ENCODE assay signal across 8 cellular contexts in genomic region chr15:59138243-59138642, GRCh38. TPM values are rescaled to one million over a fixed set of nuclear protein-coding genes. Genes with fewer than 3 reads are reported as not detected.
A peak's percentile ranks its signal among the peaks of the same experiment; 100 is the strongest.
DNase-seq lines count a peak whose midpoint lies in the region; ATAC-seq, FAIRE-seq and TF ChIP-seq lines count a peak whose summit lies in the region.

No MANE protein-coding gene starts in this region.

- FAIRE-seq in D721Med (lab: Jason Lieb, UNC) (no peak), H54 (lab: Jason Lieb, UNC) (no peak), small intestine (lab: Jason Lieb, UNC) (no peak)

- no peaks in the 10 kb centered on the region for H4K20me1 ChIP-seq in OCI-LY1 (ENCODE audit: insufficient read depth, low read length)

- ATAC-seq in HG02970 (IDR thresholded peaks at IDR 0.05; ENCODE audit: low FRiP score, unreplicated experiment) = no peak

- WGBS in small intestine, 3 donors = 61 to 70% (median 66%) methylated on average over 7 of the region's 7 CpGs

- H3F3A ChIP-seq in OCI-LY1 (ENCODE audit: insufficient read depth, low read length) = no peaks in the 10 kb centered on the region

- H3K27ac ChIP-seq in OCI-LY1 (ENCODE audit: low read depth, low read length, poor library complexity, severe bottlenecking) (no peak overlapping the region), small intestine (ENCODE audit: low read depth in 1 of 2, low read length in 1 of 2) (no peak overlapping the region)

- DNase-seq in D721Med (ENCODE audit: insufficient read length, low spot score) (peak; percentile 27), H54 (ENCODE audit: insufficient read length, low spot score) (peak; percentile 32), foreskin melanocyte (peak; percentile 44), small intestine (peak; percentile 38), putamen (ENCODE audit: low spot score) (no peak)
- DNase-seq in activated T-cell treated with anti-CD3 and anti-CD28 coated beads, Interleukin-2, amount 50 U/mL, for 24 hours = peak; percentile 65

- no peak overlapping the region for H3K9ac ChIP-seq in OCI-LY1 (ENCODE audit: low read length)

- H3K4me1 ChIP-seq in OCI-LY1 (ENCODE audit: insufficient read depth, low read length, severe bottlenecking) = no peaks in the 10 kb centered on the region
- no peaks in the 10 kb centered on the region for H3K4me1 ChIP-seq in small intestine (ENCODE audit: control insufficient read depth in 2 of 2, insufficient read depth in 1 of 2, low read depth in 1 of 2, low read length in 1 of 2)

- H3K4me1 Mint-ChIP-seq in activated T-cell treated with anti-CD3 and anti-CD28 coated beads, Interleukin-2, amount 50 U/mL, for 24 hours (ENCODE audit: low read depth) = peaks cover 17% of the 10 kb centered on the region

- TF ChIP-seq CTCF in D721Med (IDR thresholded peaks at IDR 0.05; ENCODE audit: insufficient read depth, missing control alignments) = peak; percentile 36
- TF ChIP-seq CTCF in OCI-LY1 (IDR thresholded peaks at IDR 0.05; ENCODE audit: low read length) = peak; percentile 100

- no peaks in the 10 kb centered on the region for H3K79me2 ChIP-seq in OCI-LY1 (ENCODE audit: insufficient read depth, low read length)

- no peak overlapping the region for H3K27ac Mint-ChIP-seq in activated T-cell treated with anti-CD3 and anti-CD28 coated beads, Interleukin-2, amount 50 U/mL, for 24 hours

- no peaks in the 10 kb centered on the region for H3K9me2 ChIP-seq in OCI-LY1 (ENCODE audit: low read depth, low read length)

- H3K36me3 Mint-ChIP-seq in activated T-cell treated with anti-CD3 and anti-CD28 coated beads, Interleukin-2, amount 50 U/mL, for 24 hours (ENCODE audit: low read depth) = no peaks in the 10 kb centered on the region

- H2AFZ ChIP-seq in OCI-LY1 (ENCODE audit: low read length) = no peak overlapping the region

- H3K9me3 Mint-ChIP-seq in activated T-cell treated with anti-CD3 and anti-CD28 coated beads, Interleukin-2, amount 50 U/mL, for 24 hours = no peaks in the 10 kb centered on the region

- H3K36me3 ChIP-seq in OCI-LY1 (ENCODE audit: insufficient read depth, low read length) (peaks cover 89% of the 10 kb centered on the region), small intestine (ENCODE audit: control insufficient read depth in 2 of 2, insufficient read depth in 2 of 2, low read length in 2 of 2) (peaks cover 0 to 15% of the 10 kb centered on the region in 2 donors)

- H3K4me3 ChIP-seq in OCI-LY1 (ENCODE audit: low read depth, low read length, poor library complexity, severe bottlenecking) (no peak overlapping the region), small intestine (ENCODE audit: low read depth in 1 of 2, low read length in 2 of 2) (no peak overlapping the region)

- H3K27me3 ChIP-seq in OCI-LY1 (ENCODE audit: insufficient read depth, low read length) (no peaks in the 10 kb centered on the region), small intestine (ENCODE audit: control insufficient read depth in 2 of 2, insufficient read depth in 2 of 2, low read length in 2 of 2) (no peaks in the 10 kb centered on the region)

- H3K27me3 Mint-ChIP-seq in activated T-cell treated with anti-CD3 and anti-CD28 coated beads, Interleukin-2, amount 50 U/mL, for 24 hours = no peaks in the 10 kb centered on the region

- H3K4me2 ChIP-seq in OCI-LY1 (ENCODE audit: low read length) = no peak overlapping the region

- no peak for TF ChIP-seq POLR2A in H54 (IDR thresholded peaks at IDR 0.05; ENCODE audit: low read depth, low read length)

- no peak overlapping the region for H3K4me3 Mint-ChIP-seq in activated T-cell treated with anti-CD3 and anti-CD28 coated beads, Interleukin-2, amount 50 U/mL, for 24 hours

- H3K9me3 ChIP-seq in OCI-LY1 (ENCODE audit: low read length) (no peaks in the 10 kb centered on the region), small intestine (ENCODE audit: control insufficient read depth, low read depth) (no peaks in the 10 kb centered on the region)

RNA-seq across cellular contexts. Expression of gene CCNB2, which starts 33.3 kb away (rescaled TPM):
- 10 to 100 TPM in 1 of 3 donors, 1 to 10 TPM in 2; 3.4 to 48.3 (median 5.1) TPM for polyA plus RNA-seq in small intestine
